18 cellular contexts compared by ENCODE assay signal in genomic region chr20:20856956-20857355, GRCh38.
DNase-seq lines count a peak whose midpoint lies in the region; ATAC-seq and TF ChIP-seq lines count a peak whose summit lies in the region.
"Had no signal": no experiment of that assay in that cellular context is flagged by ENCODE, and none has a peak within 500 bp of the region (broad histone marks: within the 10 kb centered on the region; RNA-seq: fewer than 3 reads in every experiment).

No MANE protein-coding gene starts in this region.

- no peak for ATAC-seq in HG02571 (IDR thresholded peaks at IDR 0.05; ENCODE audit: unreplicated experiment)
- no peak for ATAC-seq in heart right ventricle
- ATAC-seq: CD8-positive, alpha-beta T cell; GM23338; HCT116 had no signal

- no peak overlapping the region for H3K27ac Mint-ChIP-seq in activated CD4-positive, alpha-beta memory T cell treated with anti-CD3 and anti-CD28 coated beads, Interleukin-2, amount 10 ng/mL, durations not matched to agents 7 days and 5 days
- H3K27ac Mint-ChIP-seq: B cell; CD4-positive, CD25-positive, alpha-beta regulatory T cell; CD8-positive, alpha-beta T cell; GM23338; H9 had no signal

- H3K4me1 ChIP-seq in GM23248 (ENCODE audit: insufficient read depth) = no peaks in the 10 kb centered on the region
- H3K4me1 ChIP-seq in heart right ventricle = peaks cover 0 to 2% (median 0%) of the 10 kb centered on the region in 9 donors
- H3K4me1 ChIP-seq: BLaER1 had no signal

- no peaks in the 10 kb centered on the region for H3K36me3 Mint-ChIP-seq in activated CD4-positive, alpha-beta memory T cell treated with anti-CD3 and anti-CD28 coated beads, Interleukin-2, amount 10 ng/mL, durations not matched to agents 7 days and 5 days (ENCODE audit: low read depth)
- H3K36me3 Mint-ChIP-seq: CD4-positive, CD25-positive, alpha-beta regulatory T cell; CD8-positive, alpha-beta T cell had no signal

- H4K20me1 ChIP-seq in GM23248 (ENCODE audit: insufficient read depth) = no peaks in the 10 kb centered on the region
- H4K20me1 ChIP-seq: BLaER1 had no signal

- peak; percentile 5 for DNase-seq in GM23248
- peak; percentile 64 for DNase-seq in M059J (ENCODE audit: low read depth)
- DNase-seq in RPMI7951 (ENCODE audit: low read depth) = peak; percentile 28
- peak; percentile 31 for DNase-seq in stromal cell of bone marrow (ENCODE audit: low read depth)
- DNase-seq in activated CD4-positive, alpha-beta memory T cell treated with anti-CD3 and anti-CD28 coated beads, Interleukin-2, amount 10 ng/mL, durations not matched to agents 7 days and 5 days = no peak
- no peak for DNase-seq in heart right ventricle
- DNase-seq: Caco-2; CD4-positive, CD25-positive, alpha-beta regulatory T cell; CD8-positive, alpha-beta T cell; DMS153; DND-41; H9 had no signal

- POLR2A ChIA-PET in activated CD4-positive, alpha-beta memory T cell treated with anti-CD3 and anti-CD28 coated beads, Interleukin-2, amount 10 ng/mL, durations not matched to agents 7 days and 5 days (lab: Charles Lee) = no interaction called here

- H3K27me3 ChIP-seq in GM23248 (replicated peaks; ENCODE audit: insufficient read depth) = no peaks in the 10 kb centered on the region
- H3K27me3 ChIP-seq in heart right ventricle = peaks cover 0 to 49% (median 21%) of the 10 kb centered on the region in 7 donors
- H3K27me3 ChIP-seq: BLaER1 had no signal

- H3K36me3 ChIP-seq in GM23248 (ENCODE audit: low read depth) (no peaks in the 10 kb centered on the region), heart right ventricle (no peaks in the 10 kb centered on the region)
- H3K36me3 ChIP-seq: BLaER1 had no signal

- H3K4me2 ChIP-seq in GM23248 (ENCODE audit: unreplicated experiment) = no peak overlapping the region
- H3K4me2 ChIP-seq: BLaER1, GM23338 had no signal

- peaks cover 20% of the 10 kb centered on the region for H3K27me3 Mint-ChIP-seq in activated CD4-positive, alpha-beta memory T cell treated with anti-CD3 and anti-CD28 coated beads, Interleukin-2, amount 10 ng/mL, durations not matched to agents 7 days and 5 days
- H3K27me3 Mint-ChIP-seq: CD4-positive, CD25-positive, alpha-beta regulatory T cell had no signal

- no peaks in the 10 kb centered on the region for H3K9me2 ChIP-seq in GM23248 (ENCODE audit: insufficient read depth)

- intact Hi-C loops in heart right ventricle (cut with DNase I) = no loop called here

- no peak overlapping the region for H3K9ac ChIP-seq in GM23248
- H3K9ac ChIP-seq: BLaER1 had no signal

- no peaks in the 10 kb centered on the region for H3F3A ChIP-seq in GM23248 (ENCODE audit: insufficient read depth)

- in situ Hi-C loops in GM23248 (cut with MboI) = loop anchor here (25.0 kb wide), 1 partner anchor 380 kb away; no protein-coding TSS in a partner anchor

- H2AFZ ChIP-seq in GM23248 = no peak overlapping the region
- H2AFZ ChIP-seq: GM23338 had no signal

- H3K79me2 ChIP-seq in GM23248 (ENCODE audit: insufficient read depth) = no peaks in the 10 kb centered on the region

- CTCF ChIA-PET in activated CD4-positive, alpha-beta memory T cell treated with anti-CD3 and anti-CD28 coated beads, Interleukin-2, amount 10 ng/mL, durations not matched to agents 7 days and 5 days (lab: Charles Lee) = no interaction called here

- H3K4me3 Mint-ChIP-seq in activated CD4-positive, alpha-beta memory T cell treated with anti-CD3 and anti-CD28 coated beads, Interleukin-2, amount 10 ng/mL, durations not matched to agents 7 days and 5 days = no peak overlapping the region
- H3K4me3 Mint-ChIP-seq: B cell; CD4-positive, CD25-positive, alpha-beta regulatory T cell; CD8-positive, alpha-beta T cell; GM23338; H9 had no signal

- H3K9me3 ChIP-seq in GM23248 (ENCODE audit: low read depth) (no peaks in the 10 kb centered on the region), heart right ventricle (no peaks in the 10 kb centered on the region)
- H3K9me3 ChIP-seq: BLaER1 had no signal

- no peak for TF ChIP-seq CTCF in heart right ventricle (IDR thresholded peaks at IDR 0.05)

- WGBS in GM23248 (ENCODE audit: low coverage in 1 of 2, low lambda C conversion rate in 2 of 2, missing lambda C conversion rate in 2 of 2), 2 experiments = 7 to 10% methylated on average over 2 of the region's 2 CpGs
- 63 to 64% methylated on average over 2 of the region's 2 CpGs for WGBS in heart right ventricle, 2 donors

- H3K27ac ChIP-seq in GM23248 (no peak overlapping the region), heart right ventricle (no peak overlapping the region)
- H3K27ac ChIP-seq: BLaER1, C4-2B had no signal

- H3K4me3 ChIP-seq in GM23248 (no peak overlapping the region), heart right ventricle (no peak overlapping the region)
- H3K4me3 ChIP-seq: BLaER1, GM23338 had no signal

- H3K9me3 Mint-ChIP-seq in activated CD4-positive, alpha-beta memory T cell treated with anti-CD3 and anti-CD28 coated beads, Interleukin-2, amount 10 ng/mL, durations not matched to agents 7 days and 5 days = no peaks in the 10 kb centered on the region
- H3K9me3 Mint-ChIP-seq: CD4-positive, CD25-positive, alpha-beta regulatory T cell; CD8-positive, alpha-beta T cell had no signal

- H3K4me1 Mint-ChIP-seq in activated CD4-positive, alpha-beta memory T cell treated with anti-CD3 and anti-CD28 coated beads, Interleukin-2, amount 10 ng/mL, durations not matched to agents 7 days and 5 days = no peaks in the 10 kb centered on the region
- H3K4me1 Mint-ChIP-seq: B cell; CD4-positive, CD25-positive, alpha-beta regulatory T cell; GM23338 had no signal

Comparison
In these comparisons a context has a peak if more than half of its experiments do, and no peak if none do; other contexts are left out.
1. DNase-seq: peak in GM23248 (single experiment), M059J (single experiment), RPMI7951 (single experiment) and stromal cell of bone marrow (single experiment); none in activated CD4-positive, alpha-beta memory T cell treated with anti-CD3 and anti-CD28 coated beads, Interleukin-2, amount 10 ng/mL, durations not matched to agents 7 days and 5 days (single experiment) and heart right ventricle (0 of 2).